ENCODE assay signal across 17 cellular contexts in the genomic region with DNA sequence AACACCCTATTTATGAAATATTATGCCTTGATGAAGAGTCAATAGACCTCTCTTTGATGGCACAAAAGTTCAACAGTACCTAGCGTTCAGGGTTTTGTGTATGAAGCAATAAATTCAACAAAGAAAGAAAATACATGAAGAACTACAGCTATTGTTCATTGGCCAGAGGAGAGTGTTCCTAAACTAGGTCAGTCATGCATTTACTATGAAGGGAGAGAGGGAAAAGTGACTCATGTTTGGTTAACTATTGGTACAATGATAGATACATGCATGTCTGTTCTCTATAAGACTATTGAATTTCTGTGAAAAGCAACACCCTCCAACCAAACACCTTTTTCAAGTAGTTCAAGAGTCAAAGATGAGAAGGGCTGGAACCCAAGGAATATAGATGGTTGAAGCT. TPM values are rescaled to one million over a fixed set of nuclear protein-coding genes. Genes with fewer than 3 reads are reported as not detected.
DNase-seq lines count a peak whose midpoint lies in the region; ATAC-seq and TF ChIP-seq lines count a peak whose summit lies in the region.
"Had no signal": no experiment of that assay in that cellular context is flagged by ENCODE, and none has a peak within 500 bp of the region (broad histone marks: within the 10 kb centered on the region; RNA-seq: fewer than 3 reads in every experiment).

No MANE protein-coding gene starts in this region.

- DNase-seq in AG08395 (ENCODE audit: low spot score) = peak; percentile 26
- peak; percentile 49 for DNase-seq in LHCN-M2 (ENCODE audit: low read depth)
- DNase-seq in astrocyte of the hippocampus (ENCODE audit: low read depth, low spot score) = peak; percentile 40
- no peak for DNase-seq in mesothelial cell of epicardium (ENCODE audit: low spot score in 2 of 2, unreplicated experiment in 2 of 2)
- no peak for DNase-seq in stimulated activated CD4-positive, alpha-beta T cell treated with anti-CD3 and anti-CD28 coated beads, Interleukin-4, amount 100 ng/mL, for 24 hours
- DNase-seq: activated CD4-positive, alpha-beta T cell treated with anti-CD3 and anti-CD28 coated beads, Interleukin-2, amount 10 ng/mL, durations not matched to agents 7 days and 5 days; central memory CD4-positive, alpha-beta T cell; NCI-H1105; stimulated activated naive B cell treated with anti-CD40 and anti-IgM and Interleukin-4, amounts not matched to agents 10 μg/mL and 1 μg/mL and 100 μg/mL, for 72 hours; T1000 had no signal

- TF ChIP-seq CTCF in mesothelial cell of epicardium (IDR thresholded peaks at IDR 0.05; ENCODE audit: unreplicated experiment) = no peak

- H3K36me3 Mint-ChIP-seq in mesothelial cell of epicardium = no peaks in the 10 kb centered on the region
- H3K36me3 Mint-ChIP-seq: IgD-negative memory B cell; stimulated activated naive B cell treated with anti-CD40 and anti-IgM and Interleukin-4, amounts not matched to agents 10 μg/mL and 1 μg/mL and 100 μg/mL, for 72 hours; type B pancreatic cell had no signal

- ATAC-seq in GM18870 (IDR thresholded peaks at IDR 0.05; ENCODE audit: unreplicated experiment) = no peak
- ATAC-seq in GM19455 (IDR thresholded peaks at IDR 0.05; ENCODE audit: unreplicated experiment) = no peak
- no peak for ATAC-seq in HG03196 (IDR thresholded peaks at IDR 0.05; ENCODE audit: unreplicated experiment)
- ATAC-seq: activated naive CD4-positive, alpha-beta T cell treated with anti-CD3 and anti-CD28 coated beads, Interleukin-2, amount 50 U/mL, for 72 hours; stimulated activated naive B cell treated with anti-CD40 and anti-IgM and Interleukin-4, amounts not matched to agents 10 μg/mL and 1 μg/mL and 100 μg/mL, for 72 hours had no signal

- H3K27ac Mint-ChIP-seq in mesothelial cell of epicardium = peak overlapping the region; percentile 89
- H3K27ac Mint-ChIP-seq: activated CD4-positive, alpha-beta T cell treated with anti-CD3 and anti-CD28 coated beads, Interleukin-2, amount 10 ng/mL, durations not matched to agents 7 days and 5 days; stimulated activated naive B cell treated with anti-CD40 and anti-IgM and Interleukin-4, amounts not matched to agents 10 μg/mL and 1 μg/mL and 100 μg/mL, for 72 hours; type B pancreatic cell had no signal

- peaks cover 33% of the 10 kb centered on the region for H3K4me1 Mint-ChIP-seq in mesothelial cell of epicardium

- H3K4me3 Mint-ChIP-seq in mesothelial cell of epicardium = no peak overlapping the region
- H3K4me3 Mint-ChIP-seq: activated CD4-positive, alpha-beta T cell treated with anti-CD3 and anti-CD28 coated beads, Interleukin-2, amount 10 ng/mL, durations not matched to agents 7 days and 5 days; IgD-negative memory B cell; stimulated activated naive B cell treated with anti-CD40 and anti-IgM and Interleukin-4, amounts not matched to agents 10 μg/mL and 1 μg/mL and 100 μg/mL, for 72 hours; type B pancreatic cell had no signal

- H3K9me3 Mint-ChIP-seq in mesothelial cell of epicardium = peaks cover 3% of the 10 kb centered on the region
- H3K9me3 Mint-ChIP-seq: stimulated activated naive B cell treated with anti-CD40 and anti-IgM and Interleukin-4, amounts not matched to agents 10 μg/mL and 1 μg/mL and 100 μg/mL, for 72 hours had no signal

- no peaks in the 10 kb centered on the region for H3K27me3 Mint-ChIP-seq in mesothelial cell of epicardium (ENCODE audit: low read depth)
- H3K27me3 Mint-ChIP-seq: IgD-negative memory B cell; stimulated activated naive B cell treated with anti-CD40 and anti-IgM and Interleukin-4, amounts not matched to agents 10 μg/mL and 1 μg/mL and 100 μg/mL, for 72 hours; type B pancreatic cell had no signal

RNA-seq across cellular contexts. Expression of gene CLIC5, which starts 50.7 kb away (rescaled TPM):
- total RNA-seq in LHCN-M2 (2014; rRNA removed) = not detected in 2 replicates
- polyA plus RNA-seq in LHCN-M2 (2012) = not detected
- 1.8 to 2.4 TPM (median 2.1 TPM) in 3 replicates for total RNA-seq in mesothelial cell of epicardium
- polyA plus RNA-seq: AG04450 had no signal

Comparison
In these comparisons a context has a peak if more than half of its experiments do, and no peak if none do; other contexts are left out.
1. DNase-seq: peak in AG08395 (single experiment), LHCN-M2 (single experiment) and astrocyte of the hippocampus (single experiment); none in mesothelial cell of epicardium (0 of 2) and stimulated activated CD4-positive, alpha-beta T cell treated with anti-CD3 and anti-CD28 coated beads, Interleukin-4, amount 100 ng/mL, for 24 hours (single experiment).